Comparison of ENCODE assay signal across 1 cellular context in genomic region chr11:66008095-66008467, GRCh38.
TF ChIP-seq lines count a peak whose summit lies in the region.

No MANE protein-coding gene starts in this region.

TF ChIP-seq in A549, 52 proteins besides CTCF, POLR2A, EP300 and RAD21:
- TF ChIP-seq, protein P1, sequence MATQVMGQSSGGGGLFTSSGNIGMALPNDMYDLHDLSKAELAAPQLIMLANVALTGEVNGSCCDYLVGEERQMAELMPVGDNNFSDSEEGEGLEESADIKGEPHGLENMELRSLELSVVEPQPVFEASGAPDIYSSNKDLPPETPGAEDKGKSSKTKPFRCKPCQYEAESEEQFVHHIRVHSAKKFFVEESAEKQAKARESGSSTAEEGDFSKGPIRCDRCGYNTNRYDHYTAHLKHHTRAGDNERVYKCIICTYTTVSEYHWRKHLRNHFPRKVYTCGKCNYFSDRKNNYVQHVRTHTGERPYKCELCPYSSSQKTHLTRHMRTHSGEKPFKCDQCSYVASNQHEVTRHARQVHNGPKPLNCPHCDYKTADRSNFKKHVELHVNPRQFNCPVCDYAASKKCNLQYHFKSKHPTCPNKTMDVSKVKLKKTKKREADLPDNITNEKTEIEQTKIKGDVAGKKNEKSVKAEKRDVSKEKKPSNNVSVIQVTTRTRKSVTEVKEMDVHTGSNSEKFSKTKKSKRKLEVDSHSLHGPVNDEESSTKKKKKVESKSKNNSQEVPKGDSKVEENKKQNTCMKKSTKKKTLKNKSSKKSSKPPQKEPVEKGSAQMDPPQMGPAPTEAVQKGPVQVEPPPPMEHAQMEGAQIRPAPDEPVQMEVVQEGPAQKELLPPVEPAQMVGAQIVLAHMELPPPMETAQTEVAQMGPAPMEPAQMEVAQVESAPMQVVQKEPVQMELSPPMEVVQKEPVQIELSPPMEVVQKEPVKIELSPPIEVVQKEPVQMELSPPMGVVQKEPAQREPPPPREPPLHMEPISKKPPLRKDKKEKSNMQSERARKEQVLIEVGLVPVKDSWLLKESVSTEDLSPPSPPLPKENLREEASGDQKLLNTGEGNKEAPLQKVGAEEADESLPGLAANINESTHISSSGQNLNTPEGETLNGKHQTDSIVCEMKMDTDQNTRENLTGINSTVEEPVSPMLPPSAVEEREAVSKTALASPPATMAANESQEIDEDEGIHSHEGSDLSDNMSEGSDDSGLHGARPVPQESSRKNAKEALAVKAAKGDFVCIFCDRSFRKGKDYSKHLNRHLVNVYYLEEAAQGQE (IDR thresholded peaks at IDR 0.05), result no peak
- no peak for TF ChIP-seq HOXB13 (CRISPR knock-in tag; IDR thresholded peaks at IDR 0.05; ENCODE audit: low read depth)
- TF ChIP-seq ZFP36 (IDR thresholded peaks at IDR 0.05; ENCODE audit: borderline replicate concordance, partially characterized antibody), result peak; percentile 68
- no peak for TF ChIP-seq CEBPB (IDR thresholded peaks at IDR 0.05)
- no peak for TF ChIP-seq NPAS2 (CRISPR knock-in tag; IDR thresholded peaks at IDR 0.05; ENCODE audit: borderline replicate concordance)
- no peak for TF ChIP-seq ZC3H11A (IDR thresholded peaks at IDR 0.05)
- no peak for TF ChIP-seq PBX3 (IDR thresholded peaks at IDR 0.05)
